1 cellular context compared by ENCODE assay signal in genomic region chr22:42577141-42577540, GRCh38. TPM values are rescaled to one million over a fixed set of nuclear protein-coding genes. Genes with fewer than 3 reads are reported as not detected.
"Had no signal": no experiment of that assay in that cellular context is flagged by ENCODE, and none has a peak within 500 bp of the region (broad histone marks: within the 10 kb centered on the region; RNA-seq: fewer than 3 reads in every experiment).

No MANE protein-coding gene starts in this region.

RNA-seq across cellular contexts. Expression of gene SERHL2, which starts 23.4 kb away (rescaled TPM):
- total RNA-seq: G401 had no signal
